19 cellular contexts compared by ENCODE assay signal in the genomic region with DNA sequence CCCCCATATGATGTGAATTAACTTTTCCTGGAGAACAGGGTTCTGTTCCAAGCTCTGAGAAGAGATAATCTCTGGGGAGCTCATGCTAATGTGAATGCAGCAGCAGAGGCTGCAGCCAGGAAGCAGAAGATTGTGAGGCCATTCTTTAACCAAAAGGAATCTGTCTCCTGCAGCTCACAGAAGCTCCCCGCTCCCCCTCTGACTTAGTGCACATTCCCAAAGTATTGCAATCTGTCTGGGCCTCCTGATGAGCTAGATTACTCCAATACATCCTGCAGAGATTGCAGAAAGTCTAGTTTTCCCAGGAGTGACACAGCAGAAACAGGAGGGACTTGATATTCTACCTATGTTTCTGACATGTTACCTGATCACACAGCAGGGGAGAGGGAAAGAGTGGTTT.
DNase-seq lines count a peak whose midpoint lies in the region; ATAC-seq and TF ChIP-seq lines count a peak whose summit lies in the region.
"Had no signal": no experiment of that assay in that cellular context is flagged by ENCODE, and none has a peak within 500 bp of the region (broad histone marks: within the 10 kb centered on the region; RNA-seq: fewer than 3 reads in every experiment).

No MANE protein-coding gene starts in this region.

- no peak overlapping the region for H3K23ac ChIP-seq in trophoblast cell (ENCODE audit: low read length)

- no peaks in the 10 kb centered on the region for H4K20me1 ChIP-seq in hepatocyte (ENCODE audit: insufficient read depth, poor library complexity, severe bottlenecking)

- H3K27me3 ChIP-seq in HAP-1 (ENCODE audit: low read depth), result no peaks in the 10 kb centered on the region
- H3K27me3 ChIP-seq in SJCRH30, result no peaks in the 10 kb centered on the region
- H3K27me3 ChIP-seq in hepatocyte, result no peaks in the 10 kb centered on the region
- no peaks in the 10 kb centered on the region for H3K27me3 ChIP-seq in trophoblast cell (ENCODE audit: insufficient read depth, low read length)
- H3K27me3 ChIP-seq: ascending aorta, esophagus muscularis mucosa, stomach had no signal

- no peak for TF ChIP-seq CTCF in hepatocyte (IDR thresholded peaks at IDR 0.05; ENCODE audit: poor library complexity)

- H3K79me1 ChIP-seq in trophoblast cell (ENCODE audit: low read length), result peaks cover 10% of the 10 kb centered on the region

- no peak overlapping the region for H2AK5ac ChIP-seq in trophoblast cell (ENCODE audit: low read length)

- 27% methylated on average over 1 of the region's 1 CpG for WGBS in hepatocyte (ENCODE audit: low lambda C conversion rate, missing lambda C conversion rate)
- WGBS in trophoblast cell (ENCODE audit: extremely low coverage, insufficient coverage, insufficient read length), result no CpG with 5 or more reads among the region's 1 CpG

- H3K36me3 ChIP-seq in HAP-1 (replicated peaks), result no peaks in the 10 kb centered on the region
- H3K36me3 ChIP-seq in SJCRH30, result no peaks in the 10 kb centered on the region
- H3K36me3 ChIP-seq in hepatocyte (replicated peaks; ENCODE audit: insufficient read depth, low read depth), result no peaks in the 10 kb centered on the region
- no peaks in the 10 kb centered on the region for H3K36me3 ChIP-seq in trophoblast cell (ENCODE audit: control insufficient read depth in 1 of 2, insufficient read depth in 2 of 2, low read length in 2 of 2)
- H3K36me3 ChIP-seq: ascending aorta, esophagus muscularis mucosa, left ventricle myocardium inferior, prostate gland, stomach had no signal

- H2BK12ac ChIP-seq in trophoblast cell (ENCODE audit: low read length), result no peak overlapping the region

- no peak overlapping the region for H3K18ac ChIP-seq in trophoblast cell (ENCODE audit: low read length)

- H4K91ac ChIP-seq in trophoblast cell (ENCODE audit: low read depth, low read length), result no peak overlapping the region

- H3K4me1 Mint-ChIP-seq in activated naive CD8-positive, alpha-beta T cell treated with anti-CD3 and anti-CD28 coated beads for 36 hours, result no peaks in the 10 kb centered on the region
- H3K4me1 Mint-ChIP-seq: B cell had no signal

- no peaks in the 10 kb centered on the region for H3K9me2 ChIP-seq in hepatocyte (replicated peaks; ENCODE audit: insufficient read depth)

- no peaks in the 10 kb centered on the region for H3K36me3 Mint-ChIP-seq in activated naive CD8-positive, alpha-beta T cell treated with anti-CD3 and anti-CD28 coated beads for 36 hours

- no peak overlapping the region for H3K9ac ChIP-seq in trophoblast cell (ENCODE audit: low read length)

- ATAC-seq in HG03520 (IDR thresholded peaks at IDR 0.05; ENCODE audit: unreplicated experiment), result no peak
- no peak for ATAC-seq in stimulated activated naive CD8-positive, alpha-beta T cell treated with anti-CD3 and anti-CD28 coated beads, Interleukin-15, Interleukin-2, amounts not matched to agents 100 U/mL and 50 U/mL, for 24 hours

- DNase-seq in HAP-1 (ENCODE audit: low spot score in 2 of 2) (peak; percentile 42 to 54), SJCRH30 (peak; percentile 13), hepatocyte (ENCODE audit: low spot score) (peak; percentile 16), trophoblast cell (peak; percentile 33 to 36)
- DNase-seq in stimulated activated naive CD8-positive, alpha-beta T cell treated with anti-CD3 and anti-CD28 coated beads, Interleukin-15, Interleukin-2, amounts not matched to agents 100 U/mL and 50 U/mL, for 24 hours, result no peak
- no peak for DNase-seq in activated naive CD8-positive, alpha-beta T cell treated with anti-CD3 and anti-CD28 coated beads for 36 hours
- DNase-seq: activated CD8-positive, alpha-beta memory T cell treated with anti-CD3 and anti-CD28 coated beads for 24 hours; activated effector memory CD4-positive, alpha-beta T cell treated with Interleukin-2 at 50 U/mL for 16 hours; left ventricle myocardium inferior; NCI-H1436; NCI-H446 treated with DMSO at 0.1 percent for 48 hours; stomach; SW 1271 had no signal

- H2BK5ac ChIP-seq in trophoblast cell (ENCODE audit: low read depth, low read length, poor library complexity), result no peak overlapping the region

- H4K8ac ChIP-seq in trophoblast cell (ENCODE audit: low read depth, low read length), result no peak overlapping the region

- H4K12ac ChIP-seq in trophoblast cell (ENCODE audit: low read depth, low read length), result no peak overlapping the region

- H3K27ac ChIP-seq in SJCRH30 (no peak overlapping the region), hepatocyte (no peak overlapping the region), trophoblast cell (ENCODE audit: low read depth, low read length) (peak overlapping the region; percentile 95)
- H3K27ac ChIP-seq: ascending aorta, esophagus muscularis mucosa, left ventricle myocardium inferior, prostate gland, stomach had no signal

- H3K4me1 ChIP-seq in HAP-1 (peaks cover 9% of the 10 kb centered on the region; the same call in 1 of the 2 replicates), SJCRH30 (peaks cover 11% of the 10 kb centered on the region), hepatocyte (ENCODE audit: insufficient read depth) (peaks cover 16% of the 10 kb centered on the region), trophoblast cell (ENCODE audit: control insufficient read depth in 1 of 2, insufficient read depth in 2 of 2, low read length in 2 of 2) (peaks cover 0 to 11% of the 10 kb centered on the region in 2 experiments)
- H3K4me1 ChIP-seq: ascending aorta, left ventricle myocardium inferior, prostate gland had no signal

- H3K4me3 Mint-ChIP-seq in activated naive CD8-positive, alpha-beta T cell treated with anti-CD3 and anti-CD28 coated beads for 36 hours, result no peak overlapping the region
- H3K4me3 Mint-ChIP-seq: B cell; dendritic cell treated with granulocyte-macrophage colony-stimulating factor and Interleukin-4, amounts not matched to agents 40 ng/mL and 50 ng/mL, for 4 days had no signal

- H3K27ac Mint-ChIP-seq in activated naive CD8-positive, alpha-beta T cell treated with anti-CD3 and anti-CD28 coated beads for 36 hours, result no peak overlapping the region
- H3K27ac Mint-ChIP-seq: B cell; dendritic cell treated with granulocyte-macrophage colony-stimulating factor and Interleukin-4, amounts not matched to agents 40 ng/mL and 50 ng/mL, for 4 days had no signal

- H3K9me3 ChIP-seq in HAP-1 (no peaks in the 10 kb centered on the region), SJCRH30 (replicated peaks) (no peaks in the 10 kb centered on the region), hepatocyte (ENCODE audit: low read depth) (no peaks in the 10 kb centered on the region), trophoblast cell (ENCODE audit: insufficient read depth, low read depth, low read length) (no peaks in the 10 kb centered on the region)
- H3K9me3 ChIP-seq: ascending aorta, esophagus muscularis mucosa, left ventricle myocardium inferior, prostate gland, stomach had no signal

- H3K4me2 ChIP-seq in hepatocyte, result no peak overlapping the region
- H3K4me2 ChIP-seq in trophoblast cell (ENCODE audit: low read length), result no peak overlapping the region

- H3K79me2 ChIP-seq in hepatocyte, result no peaks in the 10 kb centered on the region
- peaks cover 2% of the 10 kb centered on the region for H3K79me2 ChIP-seq in trophoblast cell (ENCODE audit: control insufficient read depth, insufficient read depth, low read length, poor library complexity)

- no peak overlapping the region for H3K4me3 ChIP-seq in HAP-1
- H3K4me3 ChIP-seq in SJCRH30, result no peak overlapping the region
- no peak overlapping the region for H3K4me3 ChIP-seq in hepatocyte
- H3K4me3 ChIP-seq in trophoblast cell (ENCODE audit: low read depth, low read length), result no peak overlapping the region
- H3K4me3 ChIP-seq: ascending aorta, esophagus muscularis mucosa, left ventricle myocardium inferior, prostate gland, stomach had no signal

- in situ Hi-C loops in HAP-1 (cut with MboI; ENCODE audit: low sequenced_read_pairs), result no loop called here

- H3K4ac ChIP-seq in trophoblast cell (ENCODE audit: low read depth, low read length), result no peak overlapping the region

- H2AFZ ChIP-seq in hepatocyte (no peak overlapping the region), trophoblast cell (ENCODE audit: insufficient read depth, low read length, poor library complexity) (no peak overlapping the region)

- H2BK120ac ChIP-seq in trophoblast cell (ENCODE audit: insufficient read depth, low read length, poor library complexity), result no peak overlapping the region

- no peak overlapping the region for H3K14ac ChIP-seq in trophoblast cell (ENCODE audit: low read length)

- H3K27me3 Mint-ChIP-seq in activated naive CD8-positive, alpha-beta T cell treated with anti-CD3 and anti-CD28 coated beads for 36 hours, result no peaks in the 10 kb centered on the region
- H3K27me3 Mint-ChIP-seq: B cell; dendritic cell treated with granulocyte-macrophage colony-stimulating factor and Interleukin-4, amounts not matched to agents 40 ng/mL and 50 ng/mL, for 4 days had no signal

- H3K9me3 Mint-ChIP-seq in activated naive CD8-positive, alpha-beta T cell treated with anti-CD3 and anti-CD28 coated beads for 36 hours, result peaks cover 11% of the 10 kb centered on the region

Comparison
In these comparisons a context has a peak if more than half of its experiments do, and no peak if none do; other contexts are left out.
1. DNase-seq: peak in HAP-1 (2 of 2), SJCRH30 (2 of 2), hepatocyte (single experiment) and trophoblast cell (2 of 2); none in stimulated activated naive CD8-positive, alpha-beta T cell treated with anti-CD3 and anti-CD28 coated beads, Interleukin-15, Interleukin-2, amounts not matched to agents 100 U/mL and 50 U/mL, for 24 hours (single experiment) and activated naive CD8-positive, alpha-beta T cell treated with anti-CD3 and anti-CD28 coated beads for 36 hours (single experiment).